In genomic region chr5:15183520-15183919, GRCh38 we compare ENCODE assay signal across 16 cellular contexts.
DNase-seq lines count a peak whose midpoint lies in the region; ATAC-seq, FAIRE-seq and TF ChIP-seq lines count a peak whose summit lies in the region.
"Had no signal": no experiment of that assay in that cellular context is flagged by ENCODE, and none has a peak within 500 bp of the region (broad histone marks: within the 10 kb centered on the region; RNA-seq: fewer than 3 reads in every experiment).

No MANE protein-coding gene starts in this region.

- no peak for ATAC-seq in HepG2
- ATAC-seq in activated naive CD4-positive, alpha-beta T cell treated with anti-CD3 and anti-CD28 coated beads, Interleukin-2, amount 50 U/mL, for 72 hours: no peak
- ATAC-seq: activated T-cell treated with anti-CD3 and anti-CD28 coated beads, Interleukin-2, amount 50 U/mL, for 72 hours had no signal

- H2BK5ac ChIP-seq in mesenchymal stem cell (ENCODE audit: low read depth, low read length, poor library complexity, severe bottlenecking): no peak overlapping the region

- TF ChIP-seq CTCF in liver (IDR thresholded peaks at IDR 0.05; ENCODE audit: low read depth, low read length, missing input control) (peak; percentile 16), HepG2 (CRISPR knock-in tag; IDR thresholded peaks at IDR 0.05) (no peak), VCaP (conservative IDR thresholded peaks at IDR 0.05) (peak; percentile 71), fibroblast of villous mesenchyme (IDR thresholded peaks at IDR 0.05; ENCODE audit: insufficient read depth, low read depth, low read length) (peak; percentile 49)

- peaks cover 13 to 19% of the 10 kb centered on the region in 2 donors for H3K9me3 Mint-ChIP-seq in activated naive CD4-positive, alpha-beta T cell treated with anti-CD3 and anti-CD28 coated beads, Interleukin-2, amount 50 U/mL, for 72 hours

- H3K79me1 ChIP-seq in mesenchymal stem cell (replicated peaks; ENCODE audit: low read length, poor library complexity, severe bottlenecking): no peaks in the 10 kb centered on the region

- H3K4me1 ChIP-seq in liver (ENCODE audit: control insufficient read depth in 4 of 4, insufficient read depth in 4 of 4, low read length in 3 of 4) (no peaks in the 10 kb centered on the region), HepG2 (ENCODE audit: insufficient read depth, low read length) (no peaks in the 10 kb centered on the region), mesenchymal stem cell (ENCODE audit: control insufficient read depth, insufficient read depth, low read depth, low read length) (no peaks in the 10 kb centered on the region)

- no peaks in the 10 kb centered on the region for H3K36me3 ChIP-seq in liver (ENCODE audit: control insufficient read depth in 4 of 4, insufficient read depth in 3 of 4, low read depth in 1 of 4, low read length in 3 of 4)
- no peaks in the 10 kb centered on the region for H3K36me3 ChIP-seq in HepG2 (replicated peaks in 1 of 2; ENCODE audit: control insufficient read depth in 1 of 2, insufficient read depth in 2 of 2, low read length in 2 of 2)
- H3K36me3 ChIP-seq in mesenchymal stem cell (ENCODE audit: control insufficient read depth in 1 of 2, insufficient read depth in 2 of 2, low read depth in 1 of 2, low read length in 2 of 2): no peaks in the 10 kb centered on the region

- no TSS peak for BruUV-seq in HepG2 (replicated peaks; lab: Mats Ljungman, UMichigan)

- H3K4me3 ChIP-seq in liver (ENCODE audit: low read depth in 1 of 3, low read length in 3 of 3): no peak overlapping the region
- no peak overlapping the region for H3K4me3 ChIP-seq in HepG2 (replicated peaks in 1 of 3; ENCODE audit: insufficient read depth in 1 of 3, low read depth in 2 of 3, low read length in 3 of 3)
- no peak overlapping the region for H3K4me3 ChIP-seq in fibroblast of villous mesenchyme (ENCODE audit: low read depth, low read length)
- H3K4me3 ChIP-seq in mesenchymal stem cell (ENCODE audit: insufficient read depth in 1 of 2, low read depth in 1 of 2, low read length in 2 of 2): no peak overlapping the region

- H2BK12ac ChIP-seq in mesenchymal stem cell (ENCODE audit: low read length in 2 of 2): no peak overlapping the region

- TF ChIP-seq RAD21 in liver (IDR thresholded peaks at IDR 0.05) (peak; percentile 37 to 47), HepG2 (CRISPR knock-in tag; IDR thresholded peaks at IDR 0.05) (no peak)

- no peak overlapping the region for H2BK120ac ChIP-seq in mesenchymal stem cell (ENCODE audit: low read depth, low read length)

- no peaks in the 10 kb centered on the region for H4K20me1 ChIP-seq in HepG2 (ENCODE audit: insufficient read depth, low read length)

- no peak for TF ChIP-seq POLR2A in HepG2 (IDR thresholded peaks at IDR 0.05; ENCODE audit: insufficient read depth in 1 of 2, low read depth in 2 of 2, low read length in 2 of 2)

- H3K23ac ChIP-seq in mesenchymal stem cell (ENCODE audit: low read length in 2 of 2): no peak overlapping the region

- DNase-seq in HepG2 (ENCODE audit: low spot score): no peak
- peak; percentile 47 for DNase-seq in fibroblast of villous mesenchyme (ENCODE audit: low read depth)
- no peak for DNase-seq in ureter (ENCODE audit: low spot score)
- DNase-seq in activated naive CD4-positive, alpha-beta T cell treated with anti-CD3 and anti-CD28 coated beads, Interleukin-2, amount 50 U/mL, for 72 hours (ENCODE audit: low spot score in 2 of 2): no peak
- no peak for DNase-seq in mesenchymal stem cell
- DNase-seq in stimulated activated naive CD4-positive, alpha-beta T cell (lab: John Stamatoyannopoulos, UW): no peak
- DNase-seq: activated CD4-positive, alpha-beta T cell treated with anti-CD3 and anti-CD28 coated beads for 1 hour; activated T-cell treated with anti-CD3 and anti-CD28 coated beads, Interleukin-2, amount 50 U/mL, for 72 hours; aorta; CD4-positive, CD25-positive, alpha-beta regulatory T cell; effector CD4-positive, alpha-beta T cell; NK-92 treated with Interleukin-12 subunit alpha and Interleukin-12 subunit beta, amount 100 ng/mL, for 24 hours; posterior cingulate gyrus had no signal

- H3K27me3 ChIP-seq in liver (ENCODE audit: control insufficient read depth in 4 of 4, insufficient read depth in 4 of 4, low read length in 3 of 4) (no peaks in the 10 kb centered on the region), HepG2 (ENCODE audit: control insufficient read depth in 1 of 2, insufficient read depth in 2 of 2, low read length in 2 of 2) (no peaks in the 10 kb centered on the region), mesenchymal stem cell (ENCODE audit: control insufficient read depth in 1 of 2, insufficient read depth in 1 of 2, low read length in 2 of 2) (no peaks in the 10 kb centered on the region)

- POLR2A ChIA-PET in HepG2 (lab: Yijun Ruan, JAX): no interaction called here

- H3K9ac ChIP-seq in liver (ENCODE audit: low read depth in 1 of 2, low read length in 2 of 2) (no peak overlapping the region), HepG2 (ENCODE audit: insufficient read depth, low read depth, low read length) (no peak overlapping the region), mesenchymal stem cell (ENCODE audit: low read length) (no peak overlapping the region)

- no peak for TF ChIP-seq EP300 in HepG2 (IDR thresholded peaks at IDR 0.05; ENCODE audit: low read depth in 2 of 2, low read length in 2 of 2)
- TF ChIP-seq EP300 in HepG2 (CRISPR knock-in tag; IDR thresholded peaks at IDR 0.05; ENCODE audit: borderline replicate concordance): no peak

- no peak overlapping the region for H2BK15ac ChIP-seq in mesenchymal stem cell (ENCODE audit: low read depth, poor library complexity, severe bottlenecking)

- no peak overlapping the region for H3K4ac ChIP-seq in mesenchymal stem cell (ENCODE audit: low read depth in 1 of 2, low read length in 2 of 2)

- intact Hi-C loops in HepG2 (cut with micrococcal nuclease; ENCODE audit: unreplicated experiment): no loop called here

- H2AFZ ChIP-seq in HepG2 (ENCODE audit: low read length) (no peak overlapping the region), mesenchymal stem cell (ENCODE audit: low read depth, low read length) (no peak overlapping the region)

- H3K9me3 ChIP-seq in liver (ENCODE audit: control insufficient read depth in 4 of 4, low read length in 3 of 4) (no peaks in the 10 kb centered on the region), HepG2 (ENCODE audit: low read length) (no peaks in the 10 kb centered on the region), mesenchymal stem cell (ENCODE audit: control insufficient read depth, low read length) (peaks cover 10% of the 10 kb centered on the region)

- H3K14ac ChIP-seq in mesenchymal stem cell (ENCODE audit: low read length in 2 of 2): no peak overlapping the region

- no peak for FAIRE-seq in HepG2 (lab: Jason Lieb, UNC)

- in situ Hi-C loops in HepG2 (cut with HindIII; ENCODE audit: extremely low pct_ligation_motif_present, low pct_unique_long_range_greater_than_20kb): no loop called here

- no peak overlapping the region for H3K27ac Mint-ChIP-seq in activated naive CD4-positive, alpha-beta T cell treated with anti-CD3 and anti-CD28 coated beads, Interleukin-2, amount 50 U/mL, for 72 hours
- H3K27ac Mint-ChIP-seq: activated T-cell treated with anti-CD3 and anti-CD28 coated beads, Interleukin-2, amount 50 U/mL, for 72 hours; CD4-positive, CD25-positive, alpha-beta regulatory T cell; mesothelial cell of epicardium had no signal

- no peak overlapping the region for H2AK5ac ChIP-seq in mesenchymal stem cell (ENCODE audit: low read length, severe bottlenecking)

- WGBS in liver: 73% methylated on average over 1 of the region's 1 CpG
- 0% methylated on average over 1 of the region's 1 CpG for WGBS in HepG2 (ENCODE audit: low lambda C conversion rate)
- no CpG with 5 or more reads among the region's 1 CpG for WGBS in mesenchymal stem cell

- CTCF ChIA-PET in HepG2 (lab: Yijun Ruan, JAX; ENCODE audit: low intra/inter-chr PET ratio, low total read pairs): no interaction called here

- H4K91ac ChIP-seq in mesenchymal stem cell (ENCODE audit: low read length): no peak overlapping the region

- H3K36me3 Mint-ChIP-seq in activated naive CD4-positive, alpha-beta T cell treated with anti-CD3 and anti-CD28 coated beads, Interleukin-2, amount 50 U/mL, for 72 hours: peaks cover 0 to 6% of the 10 kb centered on the region in 2 donors
- H3K36me3 Mint-ChIP-seq: CD4-positive, CD25-positive, alpha-beta regulatory T cell; mesothelial cell of epicardium had no signal

- no peak overlapping the region for H4K8ac ChIP-seq in mesenchymal stem cell (ENCODE audit: low read length)

- H3K4me2 ChIP-seq in HepG2 (ENCODE audit: low read depth, low read length) (no peak overlapping the region), mesenchymal stem cell (ENCODE audit: low read length, poor library complexity, severe bottlenecking) (no peak overlapping the region)

- H3K27ac ChIP-seq in liver (ENCODE audit: low read depth in 1 of 2, low read length in 2 of 2): no peak overlapping the region
- no peak overlapping the region for H3K27ac ChIP-seq in HepG2 (ENCODE audit: extremely low read length, insufficient read depth, low read length)
- H3K27ac ChIP-seq in VCaP: no peak overlapping the region
- no peak overlapping the region for H3K27ac ChIP-seq in mesenchymal stem cell (ENCODE audit: low read length, poor library complexity, severe bottlenecking)

- no peak overlapping the region for H3K18ac ChIP-seq in mesenchymal stem cell (ENCODE audit: low read depth in 1 of 2, low read length in 2 of 2)

- no peaks in the 10 kb centered on the region for H3K79me2 ChIP-seq in HepG2 (ENCODE audit: insufficient read depth, low read length)

TF ChIP-seq in liver, 16 proteins besides CTCF, POLR2A, EP300 and RAD21 (continues in another document):
- no peak for TF ChIP-seq NR2F2 (IDR thresholded peaks at IDR 0.05)
